ENCODE assay signal across 9 cellular contexts in genomic region chr10:118543714-118544400, GRCh38. TPM values are rescaled to one million over a fixed set of nuclear protein-coding genes. Genes with fewer than 3 reads are reported as not detected.
DNase-seq lines count a peak whose midpoint lies in the region; ATAC-seq and TF ChIP-seq lines count a peak whose summit lies in the region.
"Had no signal": no experiment of that assay in that cellular context is flagged by ENCODE, and none has a peak within 500 bp of the region (broad histone marks: within the 10 kb centered on the region; RNA-seq: fewer than 3 reads in every experiment).

No MANE protein-coding gene starts in this region.

- peaks cover 10% of the 10 kb centered on the region for H3K27me3 Mint-ChIP-seq in glutamatergic neuron (ENCODE audit: unreplicated experiment)

- H3K4me1 Mint-ChIP-seq in glutamatergic neuron (ENCODE audit: low read depth, unreplicated experiment): no peaks in the 10 kb centered on the region

- intact Hi-C loops in Right ventricle myocardium inferior (cut with DNase I): no loop called here
- intact Hi-C loops in cardiac septum (cut with DNase I): no loop called here
- intact Hi-C loops in sciatic nerve (cut with DNase I): no loop called here

- H3K36me3 Mint-ChIP-seq in glutamatergic neuron (ENCODE audit: unreplicated experiment): no peaks in the 10 kb centered on the region

- peak; percentile 42 for ATAC-seq in Right ventricle myocardium inferior
- peak; percentile 67 for ATAC-seq in HG02943 (IDR thresholded peaks at IDR 0.05; ENCODE audit: low read depth, unreplicated experiment)
- peak; percentile 15 for ATAC-seq in sciatic nerve
- no peak for ATAC-seq in HG02852 (IDR thresholded peaks at IDR 0.05; ENCODE audit: unreplicated experiment)

- H3K9me3 Mint-ChIP-seq in glutamatergic neuron (ENCODE audit: unreplicated experiment): peaks cover 3% of the 10 kb centered on the region

- H3K4me3 Mint-ChIP-seq in glutamatergic neuron (ENCODE audit: unreplicated experiment): no peak overlapping the region

- peak; percentile 56 for TF ChIP-seq CTCF in glutamatergic neuron (IDR thresholded peaks at IDR 0.05; ENCODE audit: partially characterized antibody, unreplicated experiment)

- DNase-seq in Right ventricle myocardium inferior (ENCODE audit: missing footprints) (no peak), cardiac septum (ENCODE audit: low spot score) (no peak), NCI-H774 (lab: John Stamatoyannopoulos, UW) (peak; percentile 17), glutamatergic neuron (peak; percentile 68), sciatic nerve (ENCODE audit: low spot score) (no peak)
- DNase-seq in activated T-cell treated with anti-CD3 and anti-CD28 coated beads, Interleukin-2, amount 50 U/mL, for 1 hour: peak; percentile 43

- H3K27ac Mint-ChIP-seq in glutamatergic neuron (ENCODE audit: unreplicated experiment): no peak overlapping the region

RNA-seq across cellular contexts. Expression of gene PRLHR, which starts 51.6 kb away (rescaled TPM):
- total RNA-seq in Right ventricle myocardium inferior (not detected), cardiac septum (not detected), glutamatergic neuron (ENCODE audit: unreplicated experiment) (0.22 TPM), sciatic nerve (not detected)
- total RNA-seq: dermis microvascular lymphatic vessel endothelial cell had no signal

Comparison
In these comparisons a context has a peak if more than half of its experiments do, and no peak if none do; other contexts are left out.
1. DNase-seq: peak in NCI-H774 (single experiment), activated T-cell treated with anti-CD3 and anti-CD28 coated beads, Interleukin-2, amount 50 U/mL, for 1 hour (single experiment) and glutamatergic neuron (single experiment); none in Right ventricle myocardium inferior (single experiment), cardiac septum (single experiment) and sciatic nerve (single experiment).